ENCODE assay signal across 14 cellular contexts in genomic region chr1:44653107-44653964, GRCh38. TPM values are rescaled to one million over a fixed set of nuclear protein-coding genes. Genes with fewer than 3 reads are reported as not detected.
DNase-seq lines count a peak whose midpoint lies in the region; ATAC-seq and TF ChIP-seq lines count a peak whose summit lies in the region.
"Had no signal": no experiment of that assay in that cellular context is flagged by ENCODE, and none has a peak within 500 bp of the region (broad histone marks: within the 10 kb centered on the region; RNA-seq: fewer than 3 reads in every experiment).

No MANE protein-coding gene starts in this region.

- peaks cover 12% of the 10 kb centered on the region for H3K36me3 Mint-ChIP-seq in brain
- H3K36me3 Mint-ChIP-seq: activated naive CD8-positive, alpha-beta T cell had no signal

- H3K27ac ChIP-seq in spleen: no peak overlapping the region

- no peak for ATAC-seq in HG03097 (IDR thresholded peaks at IDR 0.05; ENCODE audit: low FRiP score, unreplicated experiment)

- peaks cover 0 to 6% (median 0%) of the 10 kb centered on the region in 6 donors for H3K4me1 ChIP-seq in spleen
- H3K4me1 ChIP-seq: tibial nerve had no signal

- no peak for TF ChIP-seq POLR2A in spleen (IDR thresholded peaks at IDR 0.05)

- intact Hi-C loops in spleen (cut with DNase I; ENCODE audit: low total_unique reads): loop anchor here (10.0 kb wide), 1 partner anchor 269 kb away; no protein-coding TSS in a partner anchor

- TF ChIP-seq CTCF in LNCAP (IDR thresholded peaks at IDR 0.05) (peak; percentile 8; the same call in 1 of the 2 replicates), brain (conservative IDR thresholded peaks at IDR 0.05) (peak; percentile 2 to 56), spleen (IDR thresholded peaks at IDR 0.05 in 8 of 11, conservative IDR thresholded peaks at IDR 0.05 in 3 of 11) (peak in 5 of 11 experiments; percentile 28 to 70 (median 59))

- no peak overlapping the region for H3K4me3 ChIP-seq in spleen
- H3K4me3 ChIP-seq: K562, tibial nerve had no signal

- 68 to 76% (median 73%) methylated on average over 11 of the region's 11 CpGs for WGBS in spleen, 5 donors

- DNase-seq in NCI-H1694 treated with DMSO at 0.1 percent for 48 hours (lab: John Stamatoyannopoulos, UW): peak; percentile 41
- DNase-seq in NCI-H1694 (lab: John Stamatoyannopoulos, UW): no peak
- peak; percentile 15 for DNase-seq in spleen
- DNase-seq in kidney tubule cell (ENCODE audit: low spot score): no peak
- DNase-seq in NCI-H526 treated with DMSO at 0.1 percent for 48 hours (lab: John Stamatoyannopoulos, UW): no peak

- H3K9me3 Mint-ChIP-seq in brain: no peaks in the 10 kb centered on the region
- H3K9me3 Mint-ChIP-seq: activated CD4-positive, alpha-beta memory T cell treated with anti-CD3 and anti-CD28 coated beads, Interleukin-2, amount 10 ng/mL, durations not matched to agents 7 days and 5 days; activated T-cell treated with anti-CD3 and anti-CD28 coated beads, Interleukin-2, amount 50 U/mL, for 72 hours; stimulated activated naive B cell treated with anti-CD40 and anti-IgM and Interleukin-4, amounts not matched to agents 10 μg/mL and 1 μg/mL and 100 μg/mL, for 72 hours had no signal

- H3K4me3 Mint-ChIP-seq in brain: no peak overlapping the region
- H3K4me3 Mint-ChIP-seq: activated CD4-positive, alpha-beta memory T cell treated with anti-CD3 and anti-CD28 coated beads, Interleukin-2, amount 10 ng/mL, durations not matched to agents 7 days and 5 days; activated naive CD8-positive, alpha-beta T cell; activated T-cell treated with anti-CD3 and anti-CD28 coated beads, Interleukin-2, amount 50 U/mL, for 72 hours; stimulated activated naive B cell treated with anti-CD40 and anti-IgM and Interleukin-4, amounts not matched to agents 10 μg/mL and 1 μg/mL and 100 μg/mL, for 72 hours had no signal

- peaks cover 20% of the 10 kb centered on the region for H3K4me1 Mint-ChIP-seq in brain
- H3K4me1 Mint-ChIP-seq: activated CD4-positive, alpha-beta memory T cell treated with anti-CD3 and anti-CD28 coated beads, Interleukin-2, amount 10 ng/mL, durations not matched to agents 7 days and 5 days had no signal

- H3K27me3 Mint-ChIP-seq in brain: no peaks in the 10 kb centered on the region
- H3K27me3 Mint-ChIP-seq: activated CD4-positive, alpha-beta memory T cell treated with anti-CD3 and anti-CD28 coated beads, Interleukin-2, amount 10 ng/mL, durations not matched to agents 7 days and 5 days; activated naive CD8-positive, alpha-beta T cell; stimulated activated naive B cell treated with anti-CD40 and anti-IgM and Interleukin-4, amounts not matched to agents 10 μg/mL and 1 μg/mL and 100 μg/mL, for 72 hours had no signal

- peaks cover 0 to 67% (median 38%) of the 10 kb centered on the region in 6 donors for H3K36me3 ChIP-seq in spleen

- H3K27ac Mint-ChIP-seq in brain: no peak overlapping the region
- H3K27ac Mint-ChIP-seq: activated CD4-positive, alpha-beta memory T cell treated with anti-CD3 and anti-CD28 coated beads, Interleukin-2, amount 10 ng/mL, durations not matched to agents 7 days and 5 days; activated naive CD8-positive, alpha-beta T cell; activated T-cell treated with anti-CD3 and anti-CD28 coated beads, Interleukin-2, amount 50 U/mL, for 72 hours; stimulated activated naive B cell treated with anti-CD40 and anti-IgM and Interleukin-4, amounts not matched to agents 10 μg/mL and 1 μg/mL and 100 μg/mL, for 72 hours had no signal

- H3K9me3 ChIP-seq in spleen: no peaks in the 10 kb centered on the region
- H3K9me3 ChIP-seq: tibial nerve had no signal

- H3K27me3 ChIP-seq in spleen (replicated peaks in 1 of 7): no peaks in the 10 kb centered on the region
- H3K27me3 ChIP-seq: tibial nerve had no signal

RNA-seq across cellular contexts. Expression of gene TMEM53, which starts 20.9 kb away (rescaled TPM):
- polyA plus RNA-seq in brain (ENCODE audit: insufficient read depth, low read depth, low replicate concordance) (19.1 TPM), spleen (1 to 10 TPM; 4.9 to 5.7 (median 5.5) TPM)
- total RNA-seq in spleen: 1 to 10 TPM; 4.3 to 7.5 (median 5.4) TPM

RNA-seq across cellular contexts. Expression of gene ARMH1, which starts 21.2 kb away (rescaled TPM):
- 5.2 TPM for polyA plus RNA-seq in brain (ENCODE audit: insufficient read depth, low read depth, low replicate concordance)
- 10 to 100 TPM; 12.2 to 24.7 (median 16.2) TPM for total RNA-seq in spleen
- 10 to 100 TPM; 43.9 to 86.0 (median 77.4) TPM for polyA plus RNA-seq in spleen
- total RNA-seq: K562 had no signal

Comparison
In these comparisons a context has a peak if more than half of its experiments do, and no peak if none do; other contexts are left out.
1. DNase-seq: peak in NCI-H1694 treated with DMSO at 0.1 percent for 48 hours (single experiment) and spleen (single experiment); none in NCI-H1694 (single experiment), kidney tubule cell (single experiment) and NCI-H526 treated with DMSO at 0.1 percent for 48 hours (single experiment).